ENCODE assay signal across 1 cellular context in genomic region chr14:34023824-34024767, GRCh38.
TF ChIP-seq lines count a peak whose summit lies in the region.

No MANE protein-coding gene starts in this region.

TF ChIP-seq in HepG2, 621 proteins besides CTCF, POLR2A, EP300 and RAD21 (continued from another document and continues in another):
- TF ChIP-seq PBX3 (CRISPR knock-in tag; IDR thresholded peaks at IDR 0.05; ENCODE audit: borderline replicate concordance) (no peak), ZNF225 (CRISPR knock-in tag; IDR thresholded peaks at IDR 0.05) (no peak; the same call in 1 of the 2 replicates), ZNF878 (CRISPR knock-in tag; IDR thresholded peaks at IDR 0.05) (peak; percentile 94; the same call in 1 of the 2 replicates), KDM2A (CRISPR knock-in tag; IDR thresholded peaks at IDR 0.05; ENCODE audit: borderline replicate concordance, low read depth) (peak; percentile 91), SAFB2 (CRISPR knock-in tag; IDR thresholded peaks at IDR 0.05; ENCODE audit: borderline replicate concordance, low read depth) (no peak; the same call in 1 of the 2 replicates), ZNF34 (CRISPR knock-in tag; IDR thresholded peaks at IDR 0.05; ENCODE audit: borderline replicate concordance) (no peak; the same call in 1 of the 2 replicates), RFXAP (CRISPR knock-in tag; IDR thresholded peaks at IDR 0.05; ENCODE audit: borderline replicate concordance) (0 out of 2 replicates have a peak, but pooled peaks have one; percentile 62), CREBL2 (CRISPR knock-in tag; IDR thresholded peaks at IDR 0.05; ENCODE audit: borderline replicate concordance) (0 out of 2 replicates have a peak, but pooled peaks have one; percentile 51), HIVEP1 (CRISPR knock-in tag; IDR thresholded peaks at IDR 0.05) (no peak), ZKSCAN5 (CRISPR knock-in tag; IDR thresholded peaks at IDR 0.05) (no peak), BRD4 (CRISPR knock-in tag; IDR thresholded peaks at IDR 0.05) (peak; percentile 62; the same call in 1 of the 2 replicates), NFE2 (CRISPR knock-in tag; IDR thresholded peaks at IDR 0.05) (no peak), TEF (CRISPR knock-in tag; IDR thresholded peaks at IDR 0.05) (no peak), DBP (CRISPR knock-in tag; IDR thresholded peaks at IDR 0.05; ENCODE audit: not compliant biosample characterization) (no peak), ZNF329 (CRISPR knock-in tag; IDR thresholded peaks at IDR 0.05; ENCODE audit: low read depth) (no peak), ZNF160 (CRISPR knock-in tag; IDR thresholded peaks at IDR 0.05) (no peak), ZMAT3 (CRISPR knock-in tag; conservative IDR thresholded peaks at IDR 0.05) (peak; percentile 59; the same call in 1 of the 2 replicates), U2AF1 (optimal IDR thresholded peaks at IDR 0.05; ENCODE audit: low read depth, low read length) (peak; percentile 80), HINFP (CRISPR knock-in tag; IDR thresholded peaks at IDR 0.05; ENCODE audit: low read depth) (peak; percentile 36; the same call in 1 of the 2 replicates), ZNF275 (CRISPR knock-in tag; IDR thresholded peaks at IDR 0.05; ENCODE audit: borderline replicate concordance) (no peak; the same call in 1 of the 2 replicates), ISL2 (CRISPR knock-in tag; IDR thresholded peaks at IDR 0.05) (peak; percentile 94), ZNF747 (CRISPR knock-in tag; IDR thresholded peaks at IDR 0.05; ENCODE audit: borderline replicate concordance) (no peak), KMT2B (CRISPR knock-in tag; IDR thresholded peaks at IDR 0.05) (peak; percentile 85; the same call in 1 of the 2 replicates), PHF21A (CRISPR knock-in tag; IDR thresholded peaks at IDR 0.05) (peak; percentile 49), FOXP4 (CRISPR knock-in tag; IDR thresholded peaks at IDR 0.05) (peak; percentile 95), ZNF772 (CRISPR knock-in tag; IDR thresholded peaks at IDR 0.05) (peak; percentile 81; the same call in 1 of the 2 replicates), ZNF678 (CRISPR knock-in tag; IDR thresholded peaks at IDR 0.05) (no peak), MTF1 (CRISPR knock-in tag; IDR thresholded peaks at IDR 0.05) (no peak), ZNF18 (CRISPR knock-in tag; IDR thresholded peaks at IDR 0.05; ENCODE audit: insufficient replicate concordance) (no peak), PHF5A (CRISPR knock-in tag; IDR thresholded peaks at IDR 0.05; ENCODE audit: low read depth, unreplicated experiment) (peak; percentile 95), TSC22D2 (CRISPR knock-in tag; IDR thresholded peaks at IDR 0.05; ENCODE audit: borderline replicate concordance) (peak; percentile 19; the same call in 1 of the 2 replicates), TOPORS (CRISPR knock-in tag; IDR thresholded peaks at IDR 0.05) (peak; percentile 76), NCOR1 (IDR thresholded peaks at IDR 0.05; ENCODE audit: borderline replicate concordance, low read length) (peak; percentile 94; the same call in 1 of the 2 replicates), REPIN1 (CRISPR knock-in tag; IDR thresholded peaks at IDR 0.05; ENCODE audit: borderline replicate concordance, low read depth) (peak; percentile 90), THRA (CRISPR knock-in tag; IDR thresholded peaks at IDR 0.05; ENCODE audit: borderline replicate concordance) (peak; percentile 80), YEATS4 (CRISPR knock-in tag; IDR thresholded peaks at IDR 0.05; ENCODE audit: borderline replicate concordance) (no peak; the same call in 1 of the 2 replicates), SKI (IDR thresholded peaks at IDR 0.05; ENCODE audit: partially characterized antibody) (peak; percentile 88), RORA (CRISPR knock-in tag; IDR thresholded peaks at IDR 0.05) (no peak), ZSCAN12 (CRISPR knock-in tag; IDR thresholded peaks at IDR 0.05) (no peak; the same call in 1 of the 2 replicates), KLF16 (CRISPR knock-in tag; IDR thresholded peaks at IDR 0.05) (peak in 1 of 2 experiments; percentile 86; a peak in 2 of 4 replicates), NFYB (CRISPR knock-in tag; IDR thresholded peaks at IDR 0.05) (no peak), ZNF3 (CRISPR knock-in tag; IDR thresholded peaks at IDR 0.05) (peak; percentile 88), ZNF614 (CRISPR knock-in tag; IDR thresholded peaks at IDR 0.05; ENCODE audit: borderline replicate concordance) (peak; percentile 91), ARID4A (CRISPR knock-in tag; IDR thresholded peaks at IDR 0.05; ENCODE audit: borderline replicate concordance) (peak; percentile 22; the same call in 1 of the 2 replicates), ZIK1 (CRISPR knock-in tag; IDR thresholded peaks at IDR 0.05; ENCODE audit: borderline replicate concordance, low read depth) (0 out of 2 replicates have a peak, but pooled peaks have one; percentile 63), BRCA1 (CRISPR knock-in tag; IDR thresholded peaks at IDR 0.05) (no peak), ZNF543 (CRISPR knock-in tag; IDR thresholded peaks at IDR 0.05) (no peak; the same call in 1 of the 2 replicates), ZNF460 (CRISPR knock-in tag; IDR thresholded peaks at IDR 0.05; ENCODE audit: borderline replicate concordance) (no peak), HCFC1 (IDR thresholded peaks at IDR 0.05; ENCODE audit: low read depth, low read length) (no peak), HMGXB4 (CRISPR knock-in tag; IDR thresholded peaks at IDR 0.05; ENCODE audit: borderline replicate concordance in 1 of 2, low read depth in 1 of 2) (peak; percentile 46 to 53; a peak in 3 of 4 replicates)
